ENCODE assay signal across 35 cellular contexts in the genomic region with DNA sequence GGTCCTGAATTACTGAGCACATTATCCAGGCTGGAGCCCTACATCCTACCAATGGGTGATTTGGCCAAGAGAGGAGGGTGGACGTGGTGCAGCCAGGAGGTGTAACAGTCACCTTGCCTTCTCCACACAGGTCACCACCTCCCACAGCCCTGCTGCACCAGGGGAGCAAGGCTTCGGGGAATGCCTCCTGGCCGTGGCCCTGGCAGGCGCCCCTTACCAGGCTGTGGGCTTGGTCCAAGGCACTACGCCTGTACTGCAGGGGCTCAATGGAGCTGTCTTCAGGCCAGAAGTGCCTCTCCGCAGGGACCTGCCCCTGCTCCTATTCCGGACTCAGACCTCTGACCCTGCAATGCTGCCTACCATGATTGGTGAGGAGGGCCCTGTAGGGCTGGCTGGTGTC. TPM values are rescaled to one million over a fixed set of nuclear protein-coding genes. Genes with fewer than 3 reads are reported as not detected.
DNase-seq lines count a peak whose midpoint lies in the region; ATAC-seq and TF ChIP-seq lines count a peak whose summit lies in the region.
"Had no signal": no experiment of that assay in that cellular context is flagged by ENCODE, and none has a peak within 500 bp of the region (broad histone marks: within the 10 kb centered on the region; RNA-seq: fewer than 3 reads in every experiment).

No MANE protein-coding gene starts in this region.

- H3K4me3 ChIP-seq in sigmoid colon = no peak overlapping the region
- H3K4me3 ChIP-seq: BLaER1, lung, mucosa of descending colon, pancreas, Peyer's patch, SJCRH30, spleen, stomach had no signal

- H3K4me3 Mint-ChIP-seq in WTC11 (no peak overlapping the region), brain (no peak overlapping the region)
- no peak overlapping the region for H3K4me3 Mint-ChIP-seq in naive thymus-derived CD8-positive, alpha-beta T cell
- H3K4me3 Mint-ChIP-seq: neural crest cell, type B pancreatic cell had no signal

- ATAC-seq in WTC11 (no peak), left ventricle myocardium superior (peak; percentile 13), HG02973 (IDR thresholded peaks at IDR 0.05; ENCODE audit: unreplicated experiment) (no peak), HG02623 (IDR thresholded peaks at IDR 0.05; ENCODE audit: unreplicated experiment) (no peak)
- no peak for ATAC-seq in naive thymus-derived CD8-positive, alpha-beta T cell
- ATAC-seq: activated naive CD4-positive, alpha-beta T cell treated with anti-CD3 and anti-CD28 coated beads, Interleukin-2, amount 50 U/mL, for 72 hours; esophagus mucosa; mucosa of descending colon had no signal

- intact Hi-C loops in left ventricle myocardium superior (cut with micrococcal nuclease) (loop anchor here (10.0 kb wide), 2 partner anchors 62 to 192 kb away; no protein-coding TSS in a partner anchor), sigmoid colon (cut with DNase I) (loop anchor here (5.0 to 10.0 kb wide), 2 partner anchors 55 to 202 kb away; no protein-coding TSS in a partner anchor)

- H3K4me1 Mint-ChIP-seq in WTC11 (peaks cover 31% of the 10 kb centered on the region), brain (peaks cover 36% of the 10 kb centered on the region)
- H3K4me1 Mint-ChIP-seq in naive thymus-derived CD8-positive, alpha-beta T cell = peaks cover 2 to 8% (median 5%) of the 10 kb centered on the region in 4 donors

- H3K27me3 Mint-ChIP-seq in WTC11 (ENCODE audit: low read depth) (no peaks in the 10 kb centered on the region), brain (no peaks in the 10 kb centered on the region)
- no peaks in the 10 kb centered on the region for H3K27me3 Mint-ChIP-seq in naive thymus-derived CD8-positive, alpha-beta T cell
- H3K27me3 Mint-ChIP-seq: type B pancreatic cell had no signal

- DNase-seq in WTC11 (ENCODE audit: low spot score) (no peak), left ventricle myocardium superior (no peak), sigmoid colon (no peak), NAMALWA (ENCODE audit: low spot score) (no peak)
- DNase-seq in naive thymus-derived CD8-positive, alpha-beta T cell = no peak
- DNase-seq: activated CD4-positive, alpha-beta T cell treated with anti-CD3 and anti-CD28 coated beads for 48 hours; activated CD8-positive, alpha-beta memory T cell treated with anti-CD3 and anti-CD28 coated beads for 24 hours; activated T-cell treated with anti-CD3 and anti-CD28 coated beads for 4 hours; central memory CD4-positive, alpha-beta T cell; dermis blood vessel endothelial cell; foreskin melanocyte; HCEC 1CT; mucosa of descending colon; NCI-H146; NCI-H2107; pancreas; SJCRH30; spleen; stimulated activated CD4-positive, alpha-beta T cell treated with anti-CD3 and anti-CD28 coated beads, Interleukin-2, amount 100 ng/mL, for 24 hours; stimulated activated CD8-positive, alpha-beta memory T cell treated with anti-CD3 and anti-CD28 coated beads, Interleukin-4, amount 100 ng/mL, for 48 hours; stomach; SW 1271; T-helper 9 cell had no signal

- H3K36me3 ChIP-seq in sigmoid colon = no peaks in the 10 kb centered on the region
- H3K36me3 ChIP-seq: Peyer's patch, spleen had no signal

- 80 to 81% methylated on average over 7 of the region's 7 CpGs for WGBS in sigmoid colon, 2 donors

- H3K4me1 ChIP-seq in sigmoid colon = peaks cover 0 to 30% (median 24%) of the 10 kb centered on the region in 4 donors
- H3K4me1 ChIP-seq: Peyer's patch had no signal

- no peak for TF ChIP-seq POLR2A in sigmoid colon (IDR thresholded peaks at IDR 0.05)

- H3K27me3 ChIP-seq in sigmoid colon = no peaks in the 10 kb centered on the region
- H3K27me3 ChIP-seq: BLaER1, pancreas, Peyer's patch, SJCRH30, spleen, stomach had no signal

- peaks cover 48% of the 10 kb centered on the region for H3K36me3 Mint-ChIP-seq in WTC11
- H3K36me3 Mint-ChIP-seq in brain = peaks cover 28% of the 10 kb centered on the region
- H3K36me3 Mint-ChIP-seq in naive thymus-derived CD8-positive, alpha-beta T cell = peaks cover 0 to 19% (median 3%) of the 10 kb centered on the region in 3 donors

- POLR2A ChIA-PET in WTC11 (lab: Charles Lee) = interaction anchor here (1.2 kb wide), 1 partner anchor 15 kb away, joined by 3 read pairs; no protein-coding TSS in a partner anchor
- POLR2A ChIA-PET in naive thymus-derived CD8-positive, alpha-beta T cell (lab: Charles Lee) = no interaction called here

- peak overlapping the region; percentile 84; the same call in 1 of the 2 replicates for H3K27ac Mint-ChIP-seq in WTC11
- H3K27ac Mint-ChIP-seq in brain = peak overlapping the region in 3 of 5 experiments; percentile 55 to 82 (median 76)
- no peak overlapping the region for H3K27ac Mint-ChIP-seq in naive thymus-derived CD8-positive, alpha-beta T cell
- H3K27ac Mint-ChIP-seq: activated T-helper 2 cell treated with anti-CD3 and anti-CD28 coated beads, Interferon-gamma antibody, Interleukin-2, Interleukin-4, amounts not matched to agents 10 μg/mL and 5 μg/mL and 100 μg/mL, durations not matched to agents 14 hours and 24 hours and 36 hours; type B pancreatic cell had no signal

- TF ChIP-seq EP300 in sigmoid colon (IDR thresholded peaks at IDR 0.05) = no peak

- no peaks in the 10 kb centered on the region for H3K9me3 Mint-ChIP-seq in WTC11
- no peaks in the 10 kb centered on the region for H3K9me3 Mint-ChIP-seq in brain
- no peaks in the 10 kb centered on the region for H3K9me3 Mint-ChIP-seq in naive thymus-derived CD8-positive, alpha-beta T cell
- H3K9me3 Mint-ChIP-seq: activated naive CD4-positive, alpha-beta T cell treated with anti-CD3 and anti-CD28 coated beads, Interleukin-2, amount 50 U/mL, for 72 hours; activated T-helper 2 cell treated with anti-CD3 and anti-CD28 coated beads, Interferon-gamma antibody, Interleukin-2, Interleukin-4, amounts not matched to agents 10 μg/mL and 5 μg/mL and 100 μg/mL, durations not matched to agents 14 hours and 24 hours and 36 hours; neural crest cell; type B pancreatic cell had no signal

- H3K27ac ChIP-seq in sigmoid colon = peak overlapping the region in 3 of 4 donors; percentile 59 to 81 (median 65)
- H3K27ac ChIP-seq: BLaER1, pancreas, Peyer's patch, SJCRH30, spleen had no signal

- TF ChIP-seq CTCF in WTC11 (IDR thresholded peaks at IDR 0.05) = no peak
- TF ChIP-seq CTCF in brain (conservative IDR thresholded peaks at IDR 0.05) = no peak
- no peak for TF ChIP-seq CTCF in sigmoid colon (IDR thresholded peaks at IDR 0.05)

- H3K9me3 ChIP-seq in sigmoid colon = no peaks in the 10 kb centered on the region
- H3K9me3 ChIP-seq: BLaER1, mucosa of descending colon, pancreas, Peyer's patch, SJCRH30, spleen, stomach had no signal

- CTCF ChIA-PET in WTC11 (lab: Charles Lee) = interaction anchor here (1.2 to 1.9 kb wide), 7 partner anchors 9 to 131 kb away, joined by 3 to 7 read pairs (median 5); partner anchors contain the start of genes PHGDH and ZNF697

TF ChIP-seq in WTC11, 78 proteins besides CTCF, POLR2A, EP300 and RAD21 (continues in another document):
- TF ChIP-seq NR2C2 (CRISPR knock-in tag; IDR thresholded peaks at IDR 0.05) = no peak
- TF ChIP-seq PREB (CRISPR knock-in tag; IDR thresholded peaks at IDR 0.05; ENCODE audit: borderline replicate concordance) = no peak

RNA-seq across cellular contexts. Expression of gene HMGCS2, which starts 26.0 kb away (rescaled TPM):
- total RNA-seq in WTC11 (2021) (0.24 to 0.69 TPM (median 0.41 TPM) in 3 replicates), left ventricle myocardium superior (149 TPM), sigmoid colon (1 to 10 TPM in 1 of 4 donors, not detected in 3; 2.8 TPM)
- polyA plus RNA-seq in brain (ENCODE audit: insufficient read depth, low read depth, low replicate concordance) (not detected), sigmoid colon (100 to 1,000 TPM in 2 of 3 donors, 10 to 100 TPM in 1; 53.9 to 607 (median 276) TPM)
- total RNA-seq in naive thymus-derived CD8-positive, alpha-beta T cell = not detected
- not detected for polyA plus RNA-seq in naive thymus-derived CD8-positive, alpha-beta T cell
- total RNA-seq: activated naive CD4-positive, alpha-beta T cell treated with anti-CD3 and anti-CD28 coated beads, Interleukin-2, amount 50 U/mL, for 72 hours; activated T-helper 2 cell treated with anti-CD3 and anti-CD28 coated beads, Interferon-gamma antibody, Interleukin-2, Interleukin-4, amounts not matched to agents 10 μg/mL and 5 μg/mL and 100 μg/mL, durations not matched to agents 14 hours and 24 hours and 36 hours; dermis blood vessel endothelial cell; neural crest cell; SJCRH30; spleen had no signal
- polyA plus RNA-seq: AG04450 had no signal

RNA-seq across cellular contexts. Expression of gene PHGDH, which starts 30.9 kb away (rescaled TPM):
- total RNA-seq in WTC11 (2021) (592 to 630 TPM (median 618 TPM) in 3 replicates), left ventricle myocardium superior (7.8 TPM), sigmoid colon (10 to 100 TPM; 15.8 to 37.7 (median 26.0) TPM)
- polyA plus RNA-seq in brain (ENCODE audit: insufficient read depth, low read depth, low replicate concordance) (363 TPM), sigmoid colon (10 to 100 TPM in 1 of 3 donors, 1 to 10 TPM in 2; 3.9 to 27.1 (median 7.8) TPM)
- total RNA-seq in naive thymus-derived CD8-positive, alpha-beta T cell = 10 to 100 TPM; 61.2 to 64.9 TPM
- polyA plus RNA-seq in naive thymus-derived CD8-positive, alpha-beta T cell = 10 to 100 TPM; 18.5 to 55.9 (median 53.3) TPM

Comparison
In these comparisons a context has a peak if more than half of its experiments do, and no peak if none do; other contexts are left out.
1. H3K27ac Mint-ChIP-seq: peak in WTC11 (single experiment) and brain (3 of 5); none in naive thymus-derived CD8-positive, alpha-beta T cell (0 of 10).
2. RNA of gene HMGCS2, which starts 26.0 kb away (total RNA-seq): 149 TPM in left ventricle myocardium superior (single experiment); 0.24 to 0.69 TPM in WTC11, 2.8 TPM in sigmoid colon and not detected in naive thymus-derived CD8-positive, alpha-beta T cell; every median in the first group is over 10 times any median in the second.